In genomic region chr4:73723945-73724344, GRCh38 we compare ENCODE assay signal across 1 cellular context.
TF ChIP-seq lines count a peak whose summit lies in the region.

No MANE protein-coding gene starts in this region.

TF ChIP-seq in GM23338, 12 proteins besides CTCF, POLR2A, EP300 and RAD21 (continued from another document):
- TF ChIP-seq ZNF462 (CRISPR knock-in tag; IDR thresholded peaks at IDR 0.05) (no peak), JUNB (IDR thresholded peaks at IDR 0.05; ENCODE audit: unreplicated experiment) (no peak), EZH2 (IDR thresholded peaks at IDR 0.05; ENCODE audit: low read depth, unreplicated experiment) (no peak), CREB1 (CRISPR knock-in tag; IDR thresholded peaks at IDR 0.05; ENCODE audit: low read depth) (no peak), STAT1 (IDR thresholded peaks at IDR 0.05; ENCODE audit: unreplicated experiment) (no peak)
